20 cellular contexts compared by ENCODE assay signal in the genomic region with DNA sequence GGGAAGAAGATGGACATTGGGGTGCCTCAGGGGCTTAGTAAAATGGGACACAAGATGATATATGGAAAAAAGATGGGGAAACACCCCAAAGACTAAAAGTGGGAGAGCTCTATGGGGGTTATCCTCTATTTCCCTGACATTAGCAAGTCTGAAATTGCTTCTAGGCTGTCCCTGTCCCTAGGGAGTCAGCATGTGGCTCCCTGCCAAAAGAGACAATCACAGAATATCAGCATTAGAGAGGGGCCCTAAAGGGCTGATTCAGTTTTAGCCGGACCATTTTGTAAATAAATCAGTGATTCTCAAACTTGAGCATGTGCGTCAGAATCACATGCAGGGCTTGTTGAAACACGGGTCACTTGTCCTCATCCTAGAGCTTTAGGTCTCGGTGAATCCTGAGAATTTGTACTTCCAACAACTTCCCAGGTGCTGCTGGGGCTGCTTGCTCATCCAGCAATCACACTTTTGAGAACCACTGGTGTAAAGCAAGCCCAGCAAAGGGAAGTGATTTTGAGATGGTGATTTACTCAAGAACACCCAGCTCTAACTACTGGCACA.
DNase-seq lines count a peak whose midpoint lies in the region; ATAC-seq and TF ChIP-seq lines count a peak whose summit lies in the region.
"Had no signal": no experiment of that assay in that cellular context is flagged by ENCODE, and none has a peak within 500 bp of the region (broad histone marks: within the 10 kb centered on the region; RNA-seq: fewer than 3 reads in every experiment).

No MANE protein-coding gene starts in this region.

- H3K27me3 ChIP-seq in A673 (replicated peaks; ENCODE audit: insufficient read depth, low read depth, low read length, poor library complexity) (no peaks in the 10 kb centered on the region), brain microvascular endothelial cell (replicated peaks) (no peaks in the 10 kb centered on the region)

- no peaks in the 10 kb centered on the region for H3K36me3 Mint-ChIP-seq in glutamatergic neuron (ENCODE audit: unreplicated experiment)
- no peaks in the 10 kb centered on the region for H3K36me3 Mint-ChIP-seq in effector memory CD8-positive, alpha-beta T cell (ENCODE audit: insufficient read depth)
- no peaks in the 10 kb centered on the region for H3K36me3 Mint-ChIP-seq in activated naive CD8-positive, alpha-beta T cell treated with anti-CD3 and anti-CD28 coated beads for 36 hours
- H3K36me3 Mint-ChIP-seq: CD4-positive, alpha-beta memory T cell had no signal

- ATAC-seq in effector memory CD8-positive, alpha-beta T cell (replicated peaks) = no peak
- no peak for ATAC-seq in GM19455 (IDR thresholded peaks at IDR 0.05; ENCODE audit: unreplicated experiment)
- no peak for ATAC-seq in HG02840 (IDR thresholded peaks at IDR 0.05; ENCODE audit: low FRiP score, unreplicated experiment)
- ATAC-seq: GM12878, GM23338, HepG2 had no signal

- intact Hi-C loops in A673 (cut with micrococcal nuclease; ENCODE audit: unreplicated experiment) = no loop called here

- H3K27me3 Mint-ChIP-seq in glutamatergic neuron (ENCODE audit: unreplicated experiment) = no peaks in the 10 kb centered on the region
- no peaks in the 10 kb centered on the region for H3K27me3 Mint-ChIP-seq in effector memory CD8-positive, alpha-beta T cell
- no peaks in the 10 kb centered on the region for H3K27me3 Mint-ChIP-seq in activated naive CD8-positive, alpha-beta T cell treated with anti-CD3 and anti-CD28 coated beads for 36 hours
- H3K27me3 Mint-ChIP-seq: CD4-positive, alpha-beta memory T cell had no signal

- H3K4me3 ChIP-seq in A673 (ENCODE audit: low read depth, low read length, poor library complexity, severe bottlenecking) (no peak overlapping the region), brain microvascular endothelial cell (ENCODE audit: low read depth, low read length) (no peak overlapping the region)
- H3K4me3 ChIP-seq: GM12878, GM23338 had no signal

- no peaks in the 10 kb centered on the region for H3K9me3 Mint-ChIP-seq in glutamatergic neuron (ENCODE audit: unreplicated experiment)
- H3K9me3 Mint-ChIP-seq in effector memory CD8-positive, alpha-beta T cell = no peaks in the 10 kb centered on the region
- H3K9me3 Mint-ChIP-seq in activated naive CD8-positive, alpha-beta T cell treated with anti-CD3 and anti-CD28 coated beads for 36 hours = no peaks in the 10 kb centered on the region
- H3K9me3 Mint-ChIP-seq: CD4-positive, alpha-beta memory T cell; GM23338 had no signal

- H3K27ac Mint-ChIP-seq in glutamatergic neuron (ENCODE audit: unreplicated experiment) = no peak overlapping the region
- H3K27ac Mint-ChIP-seq in effector memory CD8-positive, alpha-beta T cell = no peak overlapping the region
- no peak overlapping the region for H3K27ac Mint-ChIP-seq in activated naive CD8-positive, alpha-beta T cell treated with anti-CD3 and anti-CD28 coated beads for 36 hours
- H3K27ac Mint-ChIP-seq: CD4-positive, alpha-beta memory T cell; GM23338 had no signal

- CTCF ChIA-PET in A673 (lab: Charles Lee) = no interaction called here

- no TSS peak for BruUV-seq in A673 (replicated peaks; lab: Mats Ljungman, UMichigan)

- DNase-seq in A673 (ENCODE audit: low spot score) (peak; percentile 85), Ammon's horn (ENCODE audit: low spot score) (peak; percentile 5), brain microvascular endothelial cell (peak; percentile 4), glutamatergic neuron (peak; percentile 22)
- no peak for DNase-seq in effector memory CD8-positive, alpha-beta T cell
- DNase-seq in activated naive CD8-positive, alpha-beta T cell treated with anti-CD3 and anti-CD28 coated beads for 36 hours = no peak
- DNase-seq: CD4-positive, alpha-beta memory T cell; DND-41; GDM1; KG1; NCI-H2081 treated with DMSO at 0.1 percent for 48 hours; NCI-H226; NCI-H524 treated with DMSO at 0.1 percent for 48 hours; NK-92 treated with Interleukin-12 subunit alpha and Interleukin-12 subunit beta, amount 100 ng/mL, for 24 hours; SHP77 treated with DMSO at 0.1 percent for 48 hours had no signal

- no peak overlapping the region for H3K4me3 Mint-ChIP-seq in glutamatergic neuron (ENCODE audit: unreplicated experiment)
- H3K4me3 Mint-ChIP-seq in effector memory CD8-positive, alpha-beta T cell = no peak overlapping the region
- no peak overlapping the region for H3K4me3 Mint-ChIP-seq in activated naive CD8-positive, alpha-beta T cell treated with anti-CD3 and anti-CD28 coated beads for 36 hours
- H3K4me3 Mint-ChIP-seq: CD4-positive, alpha-beta memory T cell; GM23338 had no signal

- no peaks in the 10 kb centered on the region for H3K36me3 ChIP-seq in A673 (ENCODE audit: insufficient read depth, low read length, poor library complexity, severe bottlenecking)
- H3K36me3 ChIP-seq in brain microvascular endothelial cell (replicated peaks) = no peaks in the 10 kb centered on the region

- peaks cover 29% of the 10 kb centered on the region for H3K4me1 ChIP-seq in A673 (ENCODE audit: insufficient read depth, low read length, poor library complexity, severe bottlenecking)

- H3K27ac ChIP-seq in A673 (ENCODE audit: low read depth, low read length, poor library complexity, severe bottlenecking) = peak overlapping the region; percentile 63
- H3K27ac ChIP-seq in brain microvascular endothelial cell = no peak overlapping the region

- in situ Hi-C loops in brain microvascular endothelial cell (cut with HindIII; ENCODE audit: low pct_ligation_motif_present, low sequenced_read_pairs) = no loop called here

- no peaks in the 10 kb centered on the region for H3K4me1 Mint-ChIP-seq in glutamatergic neuron (ENCODE audit: low read depth, unreplicated experiment)
- peaks cover 0 to 6% of the 10 kb centered on the region in 2 donors for H3K4me1 Mint-ChIP-seq in effector memory CD8-positive, alpha-beta T cell (ENCODE audit: low read depth in 2 of 2)
- H3K4me1 Mint-ChIP-seq in activated naive CD8-positive, alpha-beta T cell treated with anti-CD3 and anti-CD28 coated beads for 36 hours = peaks cover 5% of the 10 kb centered on the region
- H3K4me1 Mint-ChIP-seq: CD4-positive, alpha-beta memory T cell had no signal

- H3K9me3 ChIP-seq in A673 (ENCODE audit: low read depth, low read length, poor library complexity, severe bottlenecking) = no peaks in the 10 kb centered on the region

- POLR2A ChIA-PET in A673 (lab: Charles Lee; ENCODE audit: low non-redundant PET) = no interaction called here

- TF ChIP-seq CTCF in A673 (conservative IDR thresholded peaks at IDR 0.05; ENCODE audit: low read depth, low read length) = no peak
- no peak for TF ChIP-seq CTCF in brain microvascular endothelial cell (IDR thresholded peaks at IDR 0.05; ENCODE audit: low read depth, low read length, missing control alignments)
- no peak for TF ChIP-seq CTCF in glutamatergic neuron (IDR thresholded peaks at IDR 0.05; ENCODE audit: partially characterized antibody, unreplicated experiment)

Comparison
In these comparisons a context has a peak if more than half of its experiments do, and no peak if none do; other contexts are left out.
1. DNase-seq: peak in A673 (single experiment), Ammon's horn (single experiment), brain microvascular endothelial cell (single experiment) and glutamatergic neuron (single experiment); none in effector memory CD8-positive, alpha-beta T cell (0 of 3) and activated naive CD8-positive, alpha-beta T cell treated with anti-CD3 and anti-CD28 coated beads for 36 hours (single experiment).